Comparison of ENCODE assay signal across 23 cellular contexts in genomic region chr13:38759390-38759789, GRCh38.
A peak's percentile ranks its signal among the peaks of the same experiment; 100 is the strongest.
DNase-seq lines count a peak whose midpoint lies in the region; ATAC-seq, FAIRE-seq and TF ChIP-seq lines count a peak whose summit lies in the region.
"Had no signal": no experiment of that assay in that cellular context is flagged by ENCODE, and none has a peak within 500 bp of the region (broad histone marks: within the 10 kb centered on the region; RNA-seq: fewer than 3 reads in every experiment).

No MANE protein-coding gene starts in this region.

- H4K20me1 ChIP-seq in K562 (replicated peaks; ENCODE audit: control insufficient read depth, insufficient read depth, low read length), result no peaks in the 10 kb centered on the region
- no peaks in the 10 kb centered on the region for H4K20me1 ChIP-seq in smooth muscle cell (ENCODE audit: low read depth)

- POLR2A ChIA-PET in HEK293 (lab: Yijun Ruan, JAX) (interaction anchor here (0.7 kb wide), 1 partner anchor 43 kb away, joined by 3 read pairs; no protein-coding TSS in a partner anchor), K562 (lab: Yijun Ruan, JAX) (interaction anchor here (1.0 kb wide), 1 partner anchor 12 kb away, joined by 4 read pairs; no protein-coding TSS in a partner anchor)

- peak overlapping the region in 2 of 3 experiments; percentile 23 to 86 for H3K27ac Mint-ChIP-seq in nephron
- H3K27ac Mint-ChIP-seq: CD4-positive, CD25-positive, alpha-beta regulatory T cell; CD8-positive, alpha-beta memory T cell; GM23338 had no signal

- H3K36me3 ChIP-seq in HEK293 (ENCODE audit: control insufficient read depth in 2 of 2, insufficient read depth in 1 of 2, low read length in 2 of 2) (no peaks in the 10 kb centered on the region), K562 (ENCODE audit: control insufficient read depth, insufficient read depth, low read length) (no peaks in the 10 kb centered on the region), MG63 (no peaks in the 10 kb centered on the region), smooth muscle cell (ENCODE audit: low read depth) (no peaks in the 10 kb centered on the region)
- H3K36me3 ChIP-seq: BE2C had no signal

- no peak overlapping the region for H2AFZ ChIP-seq in K562 (ENCODE audit: low read depth, low read length)
- no peak overlapping the region for H2AFZ ChIP-seq in smooth muscle cell (ENCODE audit: low read depth)
- H2AFZ ChIP-seq: GM23338 had no signal

- no peaks in the 10 kb centered on the region for H3K9me3 ChIP-seq in HEK293 (ENCODE audit: control insufficient read depth, insufficient read depth, low read depth, low read length)
- H3K9me3 ChIP-seq in K562 (replicated peaks; ENCODE audit: control insufficient read depth, insufficient read depth, low read depth, low read length), result no peaks in the 10 kb centered on the region
- H3K9me3 ChIP-seq in MG63, result no peaks in the 10 kb centered on the region
- no peaks in the 10 kb centered on the region for H3K9me3 ChIP-seq in smooth muscle cell (replicated peaks; ENCODE audit: low read depth)
- H3K9me3 ChIP-seq: BE2C had no signal

- in situ Hi-C loops in K562 (cut with MboI), result no loop called here
- in situ Hi-C loops in ACHN (cut with HindIII; ENCODE audit: low pct_ligation_motif_present, low pct_unique_long_range_greater_than_20kb, low sequenced_read_pairs), result no loop called here

- no peaks in the 10 kb centered on the region for H3F3A ChIP-seq in smooth muscle cell (ENCODE audit: low read depth)

- no peak for TF ChIP-seq RAD21 in K562 (CRISPR knock-in tag; conservative IDR thresholded peaks at IDR 0.05 in 1 of 2, IDR thresholded peaks at IDR 0.05 in 1 of 2)

- TF ChIP-seq POLR2A in K562 (conservative IDR thresholded peaks at IDR 0.05), result no peak

- H3K36me3 Mint-ChIP-seq in nephron (ENCODE audit: low read depth), result peaks cover 5% of the 10 kb centered on the region
- H3K36me3 Mint-ChIP-seq: CD4-positive, CD25-positive, alpha-beta regulatory T cell; CD8-positive, alpha-beta memory T cell had no signal

- H3K79me2 ChIP-seq in K562 (ENCODE audit: control insufficient read depth, insufficient read depth, low read length) (no peaks in the 10 kb centered on the region), smooth muscle cell (ENCODE audit: low read depth) (no peaks in the 10 kb centered on the region)

- H3K4me3 ChIP-seq in HEK293 (ENCODE audit: low read depth, low read length) (no peak overlapping the region), K562 (no peak overlapping the region), MG63 (no peak overlapping the region), smooth muscle cell (no peak overlapping the region)
- H3K4me3 ChIP-seq: GM12878, GM23338 had no signal

- peaks cover 44% of the 10 kb centered on the region for H3K4me1 Mint-ChIP-seq in nephron
- H3K4me1 Mint-ChIP-seq: CD4-positive, CD25-positive, alpha-beta regulatory T cell; CD8-positive, alpha-beta memory T cell had no signal

- no peak overlapping the region for H3K4me2 ChIP-seq in K562 (ENCODE audit: insufficient read depth, low read length)
- H3K4me2 ChIP-seq in smooth muscle cell, result no peak overlapping the region
- H3K4me2 ChIP-seq: GM23338 had no signal

- no peak overlapping the region for H3K27ac ChIP-seq in HEK293 (ENCODE audit: extremely low read depth, low read depth, low read length)
- no peak overlapping the region for H3K27ac ChIP-seq in K562 (ENCODE audit: extremely low read depth, low read depth, low read length)
- H3K27ac ChIP-seq in smooth muscle cell (ENCODE audit: low read depth), result no peak overlapping the region

- DNase-seq in LHCN-M2 (ENCODE audit: low read depth) (peak; percentile 5), K562 (ENCODE audit: extremely low read depth in 1 of 4, low spot score in 3 of 4) (peak in 1 of 4 experiments; percentile 4), MG63 (no peak), smooth muscle cell (lab: John Stamatoyannopoulos, UW; ENCODE audit: unreplicated experiment) (no peak), cerebellar cortex (ENCODE audit: low spot score) (no peak), ACHN (no peak)
- DNase-seq: BE2C; C1 segment of cervical spinal cord; CD4-positive, CD25-positive, alpha-beta regulatory T cell; CD8-positive, alpha-beta memory T cell; COR-L47; DMS 273 treated with DMSO at 0.1 percent for 48 hours; DMS53; DND-41; EL; HCEC 1CT; IMR-90 had no signal

- no peaks in the 10 kb centered on the region for H3K9me1 ChIP-seq in K562 (ENCODE audit: control insufficient read depth, insufficient read depth, low read length)

- intact Hi-C loops in K562 (cut with micrococcal nuclease), result no loop called here

- H3K4me3 Mint-ChIP-seq in nephron, result peak overlapping the region in 1 of 3 experiments; percentile 30
- H3K4me3 Mint-ChIP-seq: CD4-positive, CD25-positive, alpha-beta regulatory T cell; CD8-positive, alpha-beta memory T cell; GM23338 had no signal

- no peak for ATAC-seq in K562
- ATAC-seq: GM23338 had no signal

- 0% methylated on average over 3 of the region's 4 CpGs for WGBS in K562 (ENCODE audit: insufficient coverage, low coverage, missing lambda C conversion rate)
- WGBS in smooth muscle cell (ENCODE audit: low lambda C conversion rate), result 70% methylated on average over 4 of the region's 4 CpGs

- CTCF ChIA-PET in HEK293 (lab: Yijun Ruan, JAX), result no interaction called here
- CTCF ChIA-PET in K562 (lab: Yijun Ruan, JAX; ENCODE audit: low intra/inter-chr PET ratio), result no interaction called here

- H3K27me3 Mint-ChIP-seq in nephron (ENCODE audit: low read depth), result no peaks in the 10 kb centered on the region

- TF ChIP-seq EP300 in K562 (IDR thresholded peaks at IDR 0.05; ENCODE audit: low read length), result no peak

- BruUV-seq in K562 (replicated peaks; lab: Mats Ljungman, UMichigan), result no TSS peak

- H3K9ac ChIP-seq in K562 (ENCODE audit: insufficient read depth in 1 of 2, low read depth in 2 of 2, low read length in 2 of 2) (no peak overlapping the region), smooth muscle cell (ENCODE audit: low read depth) (no peak overlapping the region)

- H3K27me3 ChIP-seq in K562 (ENCODE audit: control insufficient read depth in 2 of 2, insufficient read depth in 2 of 2, low read length in 2 of 2) (no peaks in the 10 kb centered on the region; a peak in 1 of 5 replicates), MG63 (peaks cover 45% of the 10 kb centered on the region), smooth muscle cell (ENCODE audit: low read depth) (no peaks in the 10 kb centered on the region)

- H3K9me3 Mint-ChIP-seq in nephron, result no peaks in the 10 kb centered on the region
- H3K9me3 Mint-ChIP-seq: GM23338 had no signal

- no peak for FAIRE-seq in K562 (lab: Jason Lieb, UNC)
- FAIRE-seq: GM12878, H54, HTR-8/SVneo had no signal

- TF ChIP-seq CTCF in HEK293 (tag by site-specific recombination; IDR thresholded peaks at IDR 0.05), result no peak
- TF ChIP-seq CTCF in K562 (IDR thresholded peaks at IDR 0.05 in 2 of 3, conservative IDR thresholded peaks at IDR 0.05 in 1 of 3; ENCODE audit: insufficient read depth in 2 of 3, low read depth in 1 of 3, low read length in 3 of 3), result no peak
- TF ChIP-seq CTCF in nephron (IDR thresholded peaks at IDR 0.05; ENCODE audit: unreplicated experiment in 3 of 3), result no peak
- TF ChIP-seq CTCF in smooth muscle cell (IDR thresholded peaks at IDR 0.05; ENCODE audit: borderline replicate concordance, insufficient read depth, poor library complexity, severe bottlenecking), result no peak

- no peaks in the 10 kb centered on the region for H3K4me1 ChIP-seq in HEK293 (ENCODE audit: control insufficient read depth, insufficient read depth, low read length)
- H3K4me1 ChIP-seq in K562 (replicated peaks in 1 of 2; ENCODE audit: control insufficient read depth in 2 of 2, insufficient read depth in 2 of 2, low read length in 2 of 2), result no peaks in the 10 kb centered on the region
- peaks cover 15% of the 10 kb centered on the region for H3K4me1 ChIP-seq in smooth muscle cell (ENCODE audit: low read depth)
- H3K4me1 ChIP-seq: BE2C had no signal

TF ChIP-seq in HEK293, 187 proteins besides CTCF, POLR2A, EP300 and RAD21:
- TF ChIP-seq SCRT2 (tag by site-specific recombination; IDR thresholded peaks at IDR 0.05) (peak; percentile 71), ZNF791 (tag by site-specific recombination; IDR thresholded peaks at IDR 0.05) (no peak)

TF ChIP-seq in K562, 482 proteins besides CTCF, POLR2A, EP300 and RAD21:
- TF ChIP-seq RCOR1 (IDR thresholded peaks at IDR 0.05; ENCODE audit: borderline replicate concordance in 1 of 2, low read depth in 2 of 2, low read length in 2 of 2) (no peak), MXI1 (IDR thresholded peaks at IDR 0.05; ENCODE audit: low read depth, low read length) (no peak), PBX2 (CRISPR knock-in tag; IDR thresholded peaks at IDR 0.05; ENCODE audit: low read depth) (no peak), PBX2 (tag; conservative IDR thresholded peaks at IDR 0.05; ENCODE audit: low read depth) (peak; percentile 37; the same call in 1 of the 2 replicates), SPI1 (IDR thresholded peaks at IDR 0.05; ENCODE audit: borderline replicate concordance, low read depth, low read length) (no peak), MEIS2 (IDR thresholded peaks at IDR 0.05; ENCODE audit: partially characterized antibody) (peak; percentile 79), SMARCA4 (IDR thresholded peaks at IDR 0.05) (no peak), NR3C1 (CRISPR knock-in tag; IDR thresholded peaks at IDR 0.05) (no peak)
